18 cellular contexts compared by ENCODE assay signal in the genomic region with DNA sequence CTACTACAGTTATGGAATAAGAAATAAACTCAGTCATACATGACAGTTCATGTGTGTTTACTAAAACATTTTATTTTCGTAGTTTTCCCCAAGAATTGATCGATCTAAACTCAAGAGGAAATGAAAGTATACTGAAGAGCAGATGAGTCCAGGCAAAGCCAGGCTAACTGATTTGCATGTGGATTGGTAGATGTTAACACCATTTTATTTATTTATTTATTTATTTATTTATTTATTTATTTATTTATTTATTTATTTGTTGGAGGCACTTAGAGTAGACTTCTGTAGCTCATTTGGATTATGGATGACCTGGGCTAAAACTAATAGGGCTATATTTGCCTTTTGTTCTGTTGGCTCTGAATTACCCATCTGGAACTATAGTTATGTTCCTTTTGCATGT.
"Had no signal": no experiment of that assay in that cellular context is flagged by ENCODE, and none has a peak within 500 bp of the region (broad histone marks: within the 10 kb centered on the region; RNA-seq: fewer than 3 reads in every experiment).

No MANE protein-coding gene starts in this region.

- H3K27me3 ChIP-seq: heart right ventricle, right lobe of liver, tibial artery, upper lobe of right lung had no signal

- H3K36me3 Mint-ChIP-seq: naive thymus-derived CD4-positive, alpha-beta T cell; stimulated activated memory B cell treated with anti-CD40 and anti-IgM and Interleukin-4, amounts not matched to agents 10 μg/mL and 1 μg/mL and 100 μg/mL, for 72 hours had no signal

- H3K4me1 ChIP-seq: parathyroid adenoma, prostate gland, right lobe of liver, tibial artery, upper lobe of right lung had no signal

- H3K79me2 ChIP-seq: parathyroid adenoma had no signal

- ATAC-seq: esophagus mucosa; heart right ventricle; left lobe of liver; naive thymus-derived CD4-positive, alpha-beta T cell; right lobe of liver; stimulated activated memory B cell treated with anti-CD40 and anti-IgM and Interleukin-4, amounts not matched to agents 10 μg/mL and 1 μg/mL and 100 μg/mL, for 72 hours; upper lobe of right lung had no signal

- H3K27me3 Mint-ChIP-seq: naive thymus-derived CD4-positive, alpha-beta T cell; stimulated activated memory B cell treated with anti-CD40 and anti-IgM and Interleukin-4, amounts not matched to agents 10 μg/mL and 1 μg/mL and 100 μg/mL, for 72 hours; stimulated activated naive CD8-positive, alpha-beta T cell treated with anti-CD3 and anti-CD28 coated beads, Interleukin-15, Interleukin-2, amounts not matched to agents 100 ng/mL and 50 ng/mL, for 24 hours had no signal

- H2AFZ ChIP-seq: parathyroid adenoma had no signal

- H3K9me3 Mint-ChIP-seq: nephron progenitor cell; stimulated activated naive CD8-positive, alpha-beta T cell treated with anti-CD3 and anti-CD28 coated beads, Interleukin-15, Interleukin-2, amounts not matched to agents 100 ng/mL and 50 ng/mL, for 24 hours had no signal

- H3K4me1 Mint-ChIP-seq: naive thymus-derived CD4-positive, alpha-beta T cell; stimulated activated memory B cell treated with anti-CD40 and anti-IgM and Interleukin-4, amounts not matched to agents 10 μg/mL and 1 μg/mL and 100 μg/mL, for 72 hours had no signal

- H3K4me3 Mint-ChIP-seq: naive thymus-derived CD4-positive, alpha-beta T cell; nephron progenitor cell; stimulated activated memory B cell treated with anti-CD40 and anti-IgM and Interleukin-4, amounts not matched to agents 10 μg/mL and 1 μg/mL and 100 μg/mL, for 72 hours; stimulated activated naive CD8-positive, alpha-beta T cell treated with anti-CD3 and anti-CD28 coated beads, Interleukin-15, Interleukin-2, amounts not matched to agents 100 ng/mL and 50 ng/mL, for 24 hours had no signal

- DNase-seq: effector memory CD4-positive, alpha-beta T cell; heart right ventricle; hypothalamus; islet precursor cell; mammary epithelial cell; naive thymus-derived CD4-positive, alpha-beta T cell; nephron progenitor cell; retina; right lobe of liver; stimulated activated CD4-positive, alpha-beta T cell treated with anti-CD3 and anti-CD28 coated beads, Interleukin-4, amount 100 ng/mL, for 24 hours; tibial artery; upper lobe of right lung had no signal

- H3K36me3 ChIP-seq: heart right ventricle, prostate gland, right lobe of liver, tibial artery, upper lobe of right lung had no signal

- H3K27ac ChIP-seq: heart right ventricle, parathyroid adenoma, prostate gland, right lobe of liver, tibial artery, upper lobe of right lung had no signal

- H3K4me3 ChIP-seq: heart right ventricle, prostate gland, right lobe of liver, tibial artery, upper lobe of right lung had no signal
